4 cellular contexts compared by ENCODE assay signal in the genomic region with DNA sequence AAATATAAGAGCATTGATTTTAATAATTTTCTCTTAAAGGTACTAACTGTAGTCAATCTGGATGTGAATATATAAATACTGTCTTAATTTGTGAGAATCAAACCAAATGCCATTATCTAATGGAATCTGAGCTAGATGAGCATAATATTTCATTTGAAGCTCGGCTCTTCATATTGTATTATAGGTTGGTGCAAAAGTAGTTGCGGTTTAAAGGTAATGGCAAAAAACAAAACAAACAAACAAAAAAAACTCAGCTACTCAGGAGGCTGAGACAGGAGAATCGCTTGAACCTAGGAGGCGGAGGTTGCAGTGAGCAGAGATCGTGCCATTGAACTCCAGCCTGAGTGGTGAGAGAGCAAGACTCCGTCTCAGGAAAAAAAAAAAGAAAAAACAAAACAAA.
"Had no signal": no experiment of that assay in that cellular context is flagged by ENCODE, and none has a peak within 500 bp of the region (broad histone marks: within the 10 kb centered on the region; RNA-seq: fewer than 3 reads in every experiment).

No MANE protein-coding gene starts in this region.

- H3K27ac ChIP-seq: GM23248 had no signal

- H3K4me3 ChIP-seq: GM23248, HAP-1 had no signal

- DNase-seq: GOT3, KG1 had no signal

- H3K9ac ChIP-seq: GM23248 had no signal

- H3K4me1 ChIP-seq: HAP-1 had no signal

- H3K9me3 ChIP-seq: HAP-1 had no signal

- H3K36me3 ChIP-seq: HAP-1 had no signal

- H2AFZ ChIP-seq: GM23248 had no signal
